ENCODE assay signal across 2 cellular contexts in the genomic region with DNA sequence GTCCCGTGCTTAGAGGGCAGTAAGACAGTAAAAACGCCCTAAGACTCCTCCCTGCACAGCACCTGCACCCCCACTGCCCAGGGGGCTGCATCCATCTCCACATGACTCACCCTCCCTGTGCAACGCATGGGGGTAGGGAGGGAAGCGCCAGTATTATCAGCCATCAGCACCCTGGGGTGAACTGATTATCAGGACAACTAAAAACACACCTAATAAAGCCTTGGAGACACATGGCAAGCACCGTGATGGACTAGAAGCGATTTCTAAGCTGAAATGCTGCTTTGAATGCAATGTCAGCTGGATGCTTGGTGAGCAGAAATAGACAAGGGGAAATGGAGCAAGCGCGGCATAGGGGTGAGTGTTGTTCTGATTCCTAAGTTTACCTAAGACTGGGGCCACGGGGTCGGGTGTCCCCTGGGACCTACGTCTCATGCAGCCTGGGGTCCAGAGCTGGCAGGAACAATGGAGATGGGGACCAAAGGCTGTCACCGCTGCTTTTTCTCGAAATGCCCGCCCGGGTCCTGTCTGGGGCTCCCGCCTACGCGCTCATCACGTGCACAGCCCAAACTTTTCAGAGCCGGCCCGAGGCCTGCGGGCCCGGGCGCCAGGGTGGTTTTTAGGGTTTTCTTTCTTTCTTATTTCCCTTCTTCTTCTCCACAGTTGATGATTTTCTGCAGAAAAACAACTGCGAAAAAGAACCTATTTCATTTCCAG.
TF ChIP-seq lines count a peak whose summit lies in the region.

No MANE protein-coding gene starts in this region.

TF ChIP-seq in SK-N-SH treated with all-trans-retinoic acid at 6 μM for 48 hours, 23 proteins besides CTCF, POLR2A, EP300 and RAD21 (continued from another document):
- TF ChIP-seq RARB (CRISPR knock-in tag; IDR thresholded peaks at IDR 0.05) (no peak), ZNF565 (CRISPR knock-in tag; conservative IDR thresholded peaks at IDR 0.05; ENCODE audit: low read depth) (no peak), ZNF70 (CRISPR knock-in tag; IDR thresholded peaks at IDR 0.05) (no peak), ZFP30 (CRISPR knock-in tag; IDR thresholded peaks at IDR 0.05) (no peak), OSR1 (CRISPR knock-in tag; IDR thresholded peaks at IDR 0.05) (no peak), ISL1 (CRISPR knock-in tag; IDR thresholded peaks at IDR 0.05) (no peak), GLIS3 (CRISPR knock-in tag; IDR thresholded peaks at IDR 0.05) (no peak), ZFP3 (CRISPR knock-in tag; IDR thresholded peaks at IDR 0.05) (no peak)
- TF ChIP-seq, protein P1, sequence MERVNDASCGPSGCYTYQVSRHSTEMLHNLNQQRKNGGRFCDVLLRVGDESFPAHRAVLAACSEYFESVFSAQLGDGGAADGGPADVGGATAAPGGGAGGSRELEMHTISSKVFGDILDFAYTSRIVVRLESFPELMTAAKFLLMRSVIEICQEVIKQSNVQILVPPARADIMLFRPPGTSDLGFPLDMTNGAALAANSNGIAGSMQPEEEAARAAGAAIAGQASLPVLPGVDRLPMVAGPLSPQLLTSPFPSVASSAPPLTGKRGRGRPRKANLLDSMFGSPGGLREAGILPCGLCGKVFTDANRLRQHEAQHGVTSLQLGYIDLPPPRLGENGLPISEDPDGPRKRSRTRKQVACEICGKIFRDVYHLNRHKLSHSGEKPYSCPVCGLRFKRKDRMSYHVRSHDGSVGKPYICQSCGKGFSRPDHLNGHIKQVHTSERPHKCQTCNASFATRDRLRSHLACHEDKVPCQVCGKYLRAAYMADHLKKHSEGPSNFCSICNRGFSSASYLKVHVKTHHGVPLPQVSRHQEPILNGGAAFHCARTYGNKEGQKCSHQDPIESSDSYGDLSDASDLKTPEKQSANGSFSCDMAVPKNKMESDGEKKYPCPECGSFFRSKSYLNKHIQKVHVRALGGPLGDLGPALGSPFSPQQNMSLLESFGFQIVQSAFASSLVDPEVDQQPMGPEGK (CRISPR knock-in tag; IDR thresholded peaks at IDR 0.05; ENCODE audit: borderline replicate concordance): no peak

TF ChIP-seq in H1, 55 proteins besides CTCF, POLR2A, EP300 and RAD21 (continued from another document):
- TF ChIP-seq, protein P2, sequence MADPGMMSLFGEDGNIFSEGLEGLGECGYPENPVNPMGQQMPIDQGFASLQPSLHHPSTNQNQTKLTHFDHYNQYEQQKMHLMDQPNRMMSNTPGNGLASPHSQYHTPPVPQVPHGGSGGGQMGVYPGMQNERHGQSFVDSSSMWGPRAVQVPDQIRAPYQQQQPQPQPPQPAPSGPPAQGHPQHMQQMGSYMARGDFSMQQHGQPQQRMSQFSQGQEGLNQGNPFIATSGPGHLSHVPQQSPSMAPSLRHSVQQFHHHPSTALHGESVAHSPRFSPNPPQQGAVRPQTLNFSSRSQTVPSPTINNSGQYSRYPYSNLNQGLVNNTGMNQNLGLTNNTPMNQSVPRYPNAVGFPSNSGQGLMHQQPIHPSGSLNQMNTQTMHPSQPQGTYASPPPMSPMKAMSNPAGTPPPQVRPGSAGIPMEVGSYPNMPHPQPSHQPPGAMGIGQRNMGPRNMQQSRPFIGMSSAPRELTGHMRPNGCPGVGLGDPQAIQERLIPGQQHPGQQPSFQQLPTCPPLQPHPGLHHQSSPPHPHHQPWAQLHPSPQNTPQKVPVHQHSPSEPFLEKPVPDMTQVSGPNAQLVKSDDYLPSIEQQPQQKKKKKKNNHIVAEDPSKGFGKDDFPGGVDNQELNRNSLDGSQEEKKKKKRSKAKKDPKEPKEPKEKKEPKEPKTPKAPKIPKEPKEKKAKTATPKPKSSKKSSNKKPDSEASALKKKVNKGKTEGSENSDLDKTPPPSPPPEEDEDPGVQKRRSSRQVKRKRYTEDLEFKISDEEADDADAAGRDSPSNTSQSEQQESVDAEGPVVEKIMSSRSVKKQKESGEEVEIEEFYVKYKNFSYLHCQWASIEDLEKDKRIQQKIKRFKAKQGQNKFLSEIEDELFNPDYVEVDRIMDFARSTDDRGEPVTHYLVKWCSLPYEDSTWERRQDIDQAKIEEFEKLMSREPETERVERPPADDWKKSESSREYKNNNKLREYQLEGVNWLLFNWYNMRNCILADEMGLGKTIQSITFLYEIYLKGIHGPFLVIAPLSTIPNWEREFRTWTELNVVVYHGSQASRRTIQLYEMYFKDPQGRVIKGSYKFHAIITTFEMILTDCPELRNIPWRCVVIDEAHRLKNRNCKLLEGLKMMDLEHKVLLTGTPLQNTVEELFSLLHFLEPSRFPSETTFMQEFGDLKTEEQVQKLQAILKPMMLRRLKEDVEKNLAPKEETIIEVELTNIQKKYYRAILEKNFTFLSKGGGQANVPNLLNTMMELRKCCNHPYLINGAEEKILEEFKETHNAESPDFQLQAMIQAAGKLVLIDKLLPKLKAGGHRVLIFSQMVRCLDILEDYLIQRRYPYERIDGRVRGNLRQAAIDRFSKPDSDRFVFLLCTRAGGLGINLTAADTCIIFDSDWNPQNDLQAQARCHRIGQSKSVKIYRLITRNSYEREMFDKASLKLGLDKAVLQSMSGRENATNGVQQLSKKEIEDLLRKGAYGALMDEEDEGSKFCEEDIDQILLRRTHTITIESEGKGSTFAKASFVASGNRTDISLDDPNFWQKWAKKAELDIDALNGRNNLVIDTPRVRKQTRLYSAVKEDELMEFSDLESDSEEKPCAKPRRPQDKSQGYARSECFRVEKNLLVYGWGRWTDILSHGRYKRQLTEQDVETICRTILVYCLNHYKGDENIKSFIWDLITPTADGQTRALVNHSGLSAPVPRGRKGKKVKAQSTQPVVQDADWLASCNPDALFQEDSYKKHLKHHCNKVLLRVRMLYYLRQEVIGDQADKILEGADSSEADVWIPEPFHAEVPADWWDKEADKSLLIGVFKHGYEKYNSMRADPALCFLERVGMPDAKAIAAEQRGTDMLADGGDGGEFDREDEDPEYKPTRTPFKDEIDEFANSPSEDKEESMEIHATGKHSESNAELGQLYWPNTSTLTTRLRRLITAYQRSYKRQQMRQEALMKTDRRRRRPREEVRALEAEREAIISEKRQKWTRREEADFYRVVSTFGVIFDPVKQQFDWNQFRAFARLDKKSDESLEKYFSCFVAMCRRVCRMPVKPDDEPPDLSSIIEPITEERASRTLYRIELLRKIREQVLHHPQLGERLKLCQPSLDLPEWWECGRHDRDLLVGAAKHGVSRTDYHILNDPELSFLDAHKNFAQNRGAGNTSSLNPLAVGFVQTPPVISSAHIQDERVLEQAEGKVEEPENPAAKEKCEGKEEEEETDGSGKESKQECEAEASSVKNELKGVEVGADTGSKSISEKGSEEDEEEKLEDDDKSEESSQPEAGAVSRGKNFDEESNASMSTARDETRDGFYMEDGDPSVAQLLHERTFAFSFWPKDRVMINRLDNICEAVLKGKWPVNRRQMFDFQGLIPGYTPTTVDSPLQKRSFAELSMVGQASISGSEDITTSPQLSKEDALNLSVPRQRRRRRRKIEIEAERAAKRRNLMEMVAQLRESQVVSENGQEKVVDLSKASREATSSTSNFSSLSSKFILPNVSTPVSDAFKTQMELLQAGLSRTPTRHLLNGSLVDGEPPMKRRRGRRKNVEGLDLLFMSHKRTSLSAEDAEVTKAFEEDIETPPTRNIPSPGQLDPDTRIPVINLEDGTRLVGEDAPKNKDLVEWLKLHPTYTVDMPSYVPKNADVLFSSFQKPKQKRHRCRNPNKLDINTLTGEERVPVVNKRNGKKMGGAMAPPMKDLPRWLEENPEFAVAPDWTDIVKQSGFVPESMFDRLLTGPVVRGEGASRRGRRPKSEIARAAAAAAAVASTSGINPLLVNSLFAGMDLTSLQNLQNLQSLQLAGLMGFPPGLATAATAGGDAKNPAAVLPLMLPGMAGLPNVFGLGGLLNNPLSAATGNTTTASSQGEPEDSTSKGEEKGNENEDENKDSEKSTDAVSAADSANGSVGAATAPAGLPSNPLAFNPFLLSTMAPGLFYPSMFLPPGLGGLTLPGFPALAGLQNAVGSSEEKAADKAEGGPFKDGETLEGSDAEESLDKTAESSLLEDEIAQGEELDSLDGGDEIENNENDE (IDR thresholded peaks at IDR 0.05; ENCODE audit: insufficient replicate concordance, low read length): no peak
- TF ChIP-seq CHD1 (IDR thresholded peaks at IDR 0.05; ENCODE audit: low read depth, low read length): no peak
- no peak for TF ChIP-seq SUZ12 (IDR thresholded peaks at IDR 0.05; ENCODE audit: low read length)
- peak; percentile 15 for TF ChIP-seq ASH2L (IDR thresholded peaks at IDR 0.05; ENCODE audit: low read length)
- TF ChIP-seq RNF2 (IDR thresholded peaks at IDR 0.05; ENCODE audit: borderline replicate concordance, low read depth, low read length, missing control alignments, poor library complexity, severe bottlenecking): no peak
- TF ChIP-seq BRCA1 (IDR thresholded peaks at IDR 0.05; ENCODE audit: low read depth, low read length): no peak
- no peak for TF ChIP-seq NANOG (IDR thresholded peaks at IDR 0.05; ENCODE audit: insufficient read depth, low read depth, low read length, poor library complexity, severe bottlenecking)
- TF ChIP-seq, protein P3, sequence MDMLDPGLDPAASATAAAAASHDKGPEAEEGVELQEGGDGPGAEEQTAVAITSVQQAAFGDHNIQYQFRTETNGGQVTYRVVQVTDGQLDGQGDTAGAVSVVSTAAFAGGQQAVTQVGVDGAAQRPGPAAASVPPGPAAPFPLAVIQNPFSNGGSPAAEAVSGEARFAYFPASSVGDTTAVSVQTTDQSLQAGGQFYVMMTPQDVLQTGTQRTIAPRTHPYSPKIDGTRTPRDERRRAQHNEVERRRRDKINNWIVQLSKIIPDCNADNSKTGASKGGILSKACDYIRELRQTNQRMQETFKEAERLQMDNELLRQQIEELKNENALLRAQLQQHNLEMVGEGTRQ (IDR thresholded peaks at IDR 0.05; ENCODE audit: low read length): peak; percentile 45; the same call in 1 of the 2 replicates
- TF ChIP-seq YY1 (IDR thresholded peaks at IDR 0.05; ENCODE audit: low read depth, low read length): no peak
- TF ChIP-seq E2F6 (IDR thresholded peaks at IDR 0.05): peak; percentile 87
- TF ChIP-seq JUND (IDR thresholded peaks at IDR 0.05; ENCODE audit: low read length): no peak
- TF ChIP-seq CHD2 (IDR thresholded peaks at IDR 0.05; ENCODE audit: low read length): no peak
- TF ChIP-seq FOSL1 (IDR thresholded peaks at IDR 0.05; ENCODE audit: insufficient read depth, low read depth, low read length): no peak
- no peak for TF ChIP-seq KDM5A (IDR thresholded peaks at IDR 0.05; ENCODE audit: low read length)
- TF ChIP-seq RBBP5 (IDR thresholded peaks at IDR 0.05; ENCODE audit: borderline replicate concordance, low read depth, low read length): no peak
